22 cellular contexts compared by ENCODE assay signal in genomic region chr17:69227536-69227935, GRCh38. TPM values are rescaled to one million over a fixed set of nuclear protein-coding genes. Genes with fewer than 3 reads are reported as not detected.
DNase-seq lines count a peak whose midpoint lies in the region; ATAC-seq and TF ChIP-seq lines count a peak whose summit lies in the region.
"Had no signal": no experiment of that assay in that cellular context is flagged by ENCODE, and none has a peak within 500 bp of the region (broad histone marks: within the 10 kb centered on the region; RNA-seq: fewer than 3 reads in every experiment).

No MANE protein-coding gene starts in this region.

- H3K9ac ChIP-seq in BLaER1 (no peak overlapping the region), adipocyte (ENCODE audit: low read length) (peak overlapping the region; percentile 61)

- H3K9me3 ChIP-seq in BLaER1 (peaks cover 1% of the 10 kb centered on the region; the same call in 1 of the 2 replicates), adipocyte (ENCODE audit: control insufficient read depth, low read length) (peaks cover 2% of the 10 kb centered on the region)

- peaks cover 12% of the 10 kb centered on the region for H3K36me3 Mint-ChIP-seq in neural crest cell (ENCODE audit: low read depth)
- H3K36me3 Mint-ChIP-seq: activated CD4-positive, alpha-beta memory T cell treated with anti-CD3 and anti-CD28 coated beads for 36 hours; brain had no signal

- H3K4me3 ChIP-seq in BLaER1, result no peak overlapping the region
- no peak overlapping the region for H3K4me3 ChIP-seq in HL-60 (replicated peaks; ENCODE audit: insufficient read depth, low read length)
- peak overlapping the region; percentile 60 for H3K4me3 ChIP-seq in adipocyte (ENCODE audit: low read length)
- H3K4me3 ChIP-seq: K562 had no signal

- H3K27ac ChIP-seq in BLaER1 (no peak overlapping the region), HL-60 (replicated peaks) (peak overlapping the region; percentile 53)
- H3K27ac ChIP-seq: epithelial cell of prostate, WERI-Rb-1 had no signal

- no peaks in the 10 kb centered on the region for H3K27me3 ChIP-seq in BLaER1
- H3K27me3 ChIP-seq in HL-60 (ENCODE audit: insufficient read depth, poor library complexity, severe bottlenecking), result no peaks in the 10 kb centered on the region
- no peaks in the 10 kb centered on the region for H3K27me3 ChIP-seq in adipocyte (replicated peaks; ENCODE audit: control insufficient read depth, insufficient read depth, low read length)

- H3K27me3 Mint-ChIP-seq in neural crest cell (ENCODE audit: low read depth), result no peaks in the 10 kb centered on the region
- H3K27me3 Mint-ChIP-seq: activated CD4-positive, alpha-beta memory T cell treated with anti-CD3 and anti-CD28 coated beads for 36 hours had no signal

- no peak overlapping the region for H3K4me3 Mint-ChIP-seq in neural crest cell
- H3K4me3 Mint-ChIP-seq: activated CD4-positive, alpha-beta memory T cell treated with anti-CD3 and anti-CD28 coated beads for 36 hours had no signal

- H4K20me1 ChIP-seq in BLaER1, result no peaks in the 10 kb centered on the region

- peak overlapping the region; percentile 39 for H3K4me2 ChIP-seq in BLaER1

- H3K27ac Mint-ChIP-seq in neural crest cell (ENCODE audit: unreplicated experiment), result peak overlapping the region; percentile 45
- H3K27ac Mint-ChIP-seq: activated CD4-positive, alpha-beta memory T cell treated with anti-CD3 and anti-CD28 coated beads for 36 hours; activated naive CD4-positive, alpha-beta T cell treated with anti-CD3 and anti-CD28 coated beads, Interleukin-2, amount 50 U/mL, for 72 hours had no signal

- ATAC-seq in HG03097 (IDR thresholded peaks at IDR 0.05; ENCODE audit: low FRiP score, unreplicated experiment) (no peak), HG02588 (IDR thresholded peaks at IDR 0.05; ENCODE audit: unreplicated experiment) (no peak), HG02763 (IDR thresholded peaks at IDR 0.05; ENCODE audit: unreplicated experiment) (no peak), GM19324 (IDR thresholded peaks at IDR 0.05; ENCODE audit: low FRiP score, unreplicated experiment) (no peak)
- ATAC-seq: activated naive CD4-positive, alpha-beta T cell treated with anti-CD3 and anti-CD28 coated beads, Interleukin-2, amount 50 U/mL, for 72 hours; K562 had no signal

- H3K4me1 Mint-ChIP-seq in neural crest cell, result peaks cover 25% of the 10 kb centered on the region

- H3K9me3 Mint-ChIP-seq in neural crest cell, result peaks cover 5% of the 10 kb centered on the region

- TF ChIP-seq CTCF in HL-60 (IDR thresholded peaks at IDR 0.05; ENCODE audit: insufficient read depth, low read length) (no peak), neural crest cell (conservative IDR thresholded peaks at IDR 0.05) (no peak)

- no peaks in the 10 kb centered on the region for H3K36me3 ChIP-seq in BLaER1
- H3K36me3 ChIP-seq in adipocyte (ENCODE audit: control insufficient read depth, insufficient read depth, low read length, severe bottlenecking), result no peaks in the 10 kb centered on the region
- H3K36me3 ChIP-seq: WERI-Rb-1 had no signal

- H3K4me1 ChIP-seq in BLaER1 (peaks cover 19% of the 10 kb centered on the region), adipocyte (ENCODE audit: control insufficient read depth, insufficient read depth, low read length) (peaks cover 28% of the 10 kb centered on the region)

- DNase-seq in HL-60 (ENCODE audit: low read depth in 1 of 2, low spot score in 1 of 2), result peak; percentile 14 to 34
- no peak for DNase-seq in adipocyte (ENCODE audit: low read depth)
- DNase-seq in neural crest cell (ENCODE audit: low read depth, low spot score), result no peak
- DNase-seq: activated CD4-positive, alpha-beta memory T cell treated with anti-CD3 and anti-CD28 coated beads for 36 hours; activated T-cell treated with anti-CD3 and anti-CD28 coated beads, Interleukin-2, amount 50 U/mL, for 1 hour; COR-L47; dermis blood vessel endothelial cell; NCI-H1436; NCI-H2171 treated with DMSO at 0.1 percent for 48 hours; NCI-H748 treated with DMSO at 0.1 percent for 48 hours; RPMI8226; SW 1271; WERI-Rb-1 had no signal

RNA-seq across cellular contexts. Expression of gene ABCA10, which starts 1.1 kb away (rescaled TPM):
- 0.64 and 0.82 TPM in 2 replicates for total RNA-seq in neural crest cell

Comparison
In these comparisons a context has a peak if more than half of its experiments do, and no peak if none do; other contexts are left out.
1. DNase-seq: peak in HL-60 (2 of 2); none in adipocyte (single experiment) and neural crest cell (single experiment).